In genomic region chr11:69155302-69156198, GRCh38 we compare ENCODE assay signal across 13 cellular contexts. TPM values are rescaled to one million over a fixed set of nuclear protein-coding genes. Genes with fewer than 3 reads are reported as not detected.
DNase-seq lines count a peak whose midpoint lies in the region; ATAC-seq, FAIRE-seq and TF ChIP-seq lines count a peak whose summit lies in the region.
"Had no signal": no experiment of that assay in that cellular context is flagged by ENCODE, and none has a peak within 500 bp of the region (broad histone marks: within the 10 kb centered on the region; RNA-seq: fewer than 3 reads in every experiment).

SMIM38 (plus strand) TSS chr11:69155935; CDS start chr11:69157847, 1,912 bp downstream.

- intact Hi-C loops in GM12878 (cut with micrococcal nuclease; ENCODE audit: unreplicated experiment) = no loop called here

- 23% methylated on average over 32 of the region's 32 CpGs for WGBS in GM12878 (ENCODE audit: insufficient coverage, insufficient replicate concordance, low lambda C conversion rate, missing lambda C conversion rate)

- TF ChIP-seq POLR2A in GM12878 (IDR thresholded peaks at IDR 0.05; ENCODE audit: low read depth, low read length) = peak; percentile 71

- peak within 1 kb of the TSS; percentile 76 for H3K27ac ChIP-seq in GM12878 (ENCODE audit: control insufficient read depth, insufficient read depth)

- H3K4me2 ChIP-seq in GM12878 (ENCODE audit: control insufficient read depth, insufficient read depth) = peak within 1 kb of the TSS; percentile 79

- H3K4me3 ChIP-seq in GM12878 = peak within 1 kb of the TSS; percentile 57

- H4K20me1 ChIP-seq in GM12878 (ENCODE audit: control insufficient read depth, insufficient read depth) = no peaks in the 10 kb centered on the region

- no peak for FAIRE-seq in GM12878 (lab: Jason Lieb, UNC)

- in situ Hi-C loops in GM12878 (cut with MboI) = no loop called here

- CTCF ChIA-PET in GM12878 (lab: Yijun Ruan, JAX) = interaction anchor here (0.5 to 2.7 kb wide), 8 partner anchors 11 to 515 kb away, joined by 3 to 11 read pairs (median 5); partner anchors contain the start of gene LINC01488

- SMC1A ChIA-PET in GM12878 (lab: Charles Lee; ENCODE audit: uncharacterized antibody, unreplicated experiment) = interaction anchor here (0.7 to 5.5 kb wide), 16 partner anchors 9 to 142 kb away, joined by 3 to 35 read pairs (median 3); no protein-coding TSS in a partner anchor

- H3K27ac Mint-ChIP-seq in nephron progenitor cell = peak within 1 kb of the TSS; percentile 61
- no peak within 1 kb of the TSS for H3K27ac Mint-ChIP-seq in naive thymus-derived CD8-positive, alpha-beta T cell

- TF ChIP-seq CTCF in GM12878 (IDR thresholded peaks at IDR 0.05 in 2 of 3, conservative IDR thresholded peaks at IDR 0.05 in 1 of 3; ENCODE audit: control insufficient read depth in 2 of 3, extremely low read depth in 1 of 3, insufficient read depth in 1 of 3, low read depth in 3 of 3, low read length in 3 of 3) (no peak), nephron progenitor cell (IDR thresholded peaks at IDR 0.05) (no peak)

- BruUV-seq in GM12878 (replicated peaks; lab: Mats Ljungman, UMichigan) = no TSS peak

- POLR2A ChIA-PET in GM12878 (lab: Charles Lee) = interaction anchor here (0.5 to 3.3 kb wide), 10 partner anchors 9 to 695 kb away, joined by 3 to 32 read pairs (median 5); partner anchors contain the start of gene PPP6R3
- POLR2A ChIA-PET in naive thymus-derived CD8-positive, alpha-beta T cell (lab: Charles Lee) = no interaction called here

- no peaks in the 10 kb centered on the region for H3K27me3 ChIP-seq in GM12878 (replicated peaks in 1 of 2; ENCODE audit: control insufficient read depth in 2 of 2, insufficient read depth in 2 of 2, low read length in 1 of 2)
- H3K27me3 ChIP-seq: Peyer's patch had no signal

- no peak for TF ChIP-seq RAD21 in GM12878 (IDR thresholded peaks at IDR 0.05; ENCODE audit: insufficient read depth, low read depth, low read length)

- peak; percentile 16 for DNase-seq in stimulated activated CD4-positive, alpha-beta T cell treated with anti-CD3 and anti-CD28 coated beads, Interleukin-4, amount 100 ng/mL, for 24 hours
- DNase-seq in stimulated activated CD4-positive, alpha-beta T cell treated with anti-CD3 and anti-CD28 coated beads, Interleukin-1b, Interleukin-23, amount 100 ng/mL, for 48 hours = no peak
- DNase-seq in GM12878 (ENCODE audit: low read depth, low spot score) (peak; percentile 47), nephron progenitor cell (no peak), DMS53 (lab: John Stamatoyannopoulos, UW) (no peak), SKM-1 (lab: John Stamatoyannopoulos, UW; ENCODE audit: unreplicated experiment) (no peak), NCI-H187 treated with DMSO at 0.1 percent for 48 hours (lab: John Stamatoyannopoulos, UW) (no peak)
- DNase-seq in naive thymus-derived CD8-positive, alpha-beta T cell = no peak
- DNase-seq: activated CD4-positive, CD25-positive, alpha-beta regulatory T cell; CD4-positive, alpha-beta memory T cell; NCI-H1436; Peyer's patch had no signal

- no peaks in the 10 kb centered on the region for H3K36me3 ChIP-seq in GM12878 (ENCODE audit: control insufficient read depth in 2 of 2, insufficient read depth in 2 of 2, low read length in 1 of 2)
- H3K36me3 ChIP-seq: Peyer's patch had no signal

- peak; percentile 77 for ATAC-seq in GM12878
- no peak for ATAC-seq in naive thymus-derived CD8-positive, alpha-beta T cell
- ATAC-seq: left lobe of liver had no signal

- peaks cover 5% of the 10 kb centered on the region for H3K36me3 Mint-ChIP-seq in nephron progenitor cell (ENCODE audit: low read depth)
- H3K36me3 Mint-ChIP-seq in naive thymus-derived CD8-positive, alpha-beta T cell = no peaks in the 10 kb centered on the region
- H3K36me3 Mint-ChIP-seq: CD4-positive, alpha-beta memory T cell had no signal

- H2AFZ ChIP-seq in GM12878 (ENCODE audit: control insufficient read depth, low read depth, low read length) = peak within 1 kb of the TSS; percentile 75

- H3K4me3 Mint-ChIP-seq in nephron progenitor cell = no peak within 1 kb of the TSS
- no peak within 1 kb of the TSS for H3K4me3 Mint-ChIP-seq in naive thymus-derived CD8-positive, alpha-beta T cell

- peak within 1 kb of the TSS; percentile 55 for H3K9ac ChIP-seq in GM12878 (ENCODE audit: control insufficient read depth, insufficient read depth, low read length)

- peaks cover 32% of the 10 kb centered on the region for H3K4me1 ChIP-seq in GM12878 (ENCODE audit: control insufficient read depth, insufficient read depth, low read length)

- peaks cover 5% of the 10 kb centered on the region for H3K79me2 ChIP-seq in GM12878 (ENCODE audit: control insufficient read depth, insufficient read depth, low read length)

- H3K9me3 Mint-ChIP-seq in nephron progenitor cell = peaks cover 5% of the 10 kb centered on the region
- H3K9me3 Mint-ChIP-seq in naive thymus-derived CD8-positive, alpha-beta T cell = peaks cover 0 to 4% (median 0%) of the 10 kb centered on the region in 9 donors

- H3K27me3 Mint-ChIP-seq in nephron progenitor cell (ENCODE audit: low read depth, poor library complexity) = peaks cover 20% of the 10 kb centered on the region
- peaks cover 0 to 9% (median 0%) of the 10 kb centered on the region in 5 donors for H3K27me3 Mint-ChIP-seq in naive thymus-derived CD8-positive, alpha-beta T cell

- no peaks in the 10 kb centered on the region; the same call in 2 of the 3 replicates for H3K9me3 ChIP-seq in GM12878 (replicated peaks; ENCODE audit: control insufficient read depth, insufficient read depth, low read length)
- H3K9me3 ChIP-seq: Peyer's patch had no signal

- TF ChIP-seq EP300 in GM12878 (IDR thresholded peaks at IDR 0.05; ENCODE audit: borderline replicate concordance in 1 of 2, control insufficient read depth in 1 of 2, low read depth in 2 of 2, low read length in 2 of 2) = peak in 1 of 2 experiments; percentile 53; a peak in 1 of 4 replicates

- H3K4me1 Mint-ChIP-seq in nephron progenitor cell = peaks cover 57% of the 10 kb centered on the region
- peaks cover 0 to 7% (median under 1%) of the 10 kb centered on the region in 4 donors for H3K4me1 Mint-ChIP-seq in naive thymus-derived CD8-positive, alpha-beta T cell

- RAD21 ChIA-PET in GM12878 (lab: Charles Lee; ENCODE audit: unreplicated experiment) = interaction anchor here (0.7 to 2.9 kb wide), 11 partner anchors 11 to 487 kb away, joined by 3 to 27 read pairs (median 6); no protein-coding TSS in a partner anchor

TF ChIP-seq in GM12878, 131 proteins besides CTCF, POLR2A, EP300 and RAD21 (continues in another document):
- no peak for TF ChIP-seq BCL3 (IDR thresholded peaks at IDR 0.05; ENCODE audit: borderline replicate concordance, insufficient read depth, low read depth, low read length, poor library complexity, severe bottlenecking)
- TF ChIP-seq CREB1 (IDR thresholded peaks at IDR 0.05; ENCODE audit: low read depth) = peak; percentile 71
- peak; percentile 59; the same call in 1 of the 2 replicates for TF ChIP-seq CHD2 (IDR thresholded peaks at IDR 0.05; ENCODE audit: borderline replicate concordance, low read depth, low read length)

RNA-seq across cellular contexts. Expression of gene SMIM38, which starts in this region (rescaled TPM):
- total RNA-seq in GM12878 (2013; cell fraction: nucleolus; rRNA removed) = 43.8 and 47.7 TPM in 2 replicates
- total RNA-seq in GM12878 (2014; rRNA removed) (3.8 and 5.3 TPM in 2 replicates), GM12878 (2014; rRNA removed; fragmentation: Illumina TruSeq; extraction: Trizol) (1.8 and 2.1 TPM in 2 replicates), GM12878 (2021) (2.8 and 3.5 TPM in 2 replicates)
- polyA plus RNA-seq in GM12878 (2011; ENCODE audit: low read depth) = 2.6 TPM
- polyA plus RNA-seq in GM12878 (2011; rRNA removed) (3.1 and 5.0 TPM in 2 replicates), GM12878 (2014; fragmentation: Illumina TruSeq; extraction: Trizol) (0.95 and 1.4 TPM in 2 replicates), GM12878 (2014; fragmentation: Nextera tagmentation; extraction: Ambion mirVana) (under 1 TPM in 1 of 2 experiments, not detected in 1; 0.15 TPM), GM12878 (2014; rRNA removed) (4.0 and 4.3 TPM in 2 replicates), GM12878 (2016; fragmentation: Nextera tagmentation; extraction: Ambion mirVana) (under 1 TPM; 0.21 to 0.63 TPM)
- polyA plus RNA-seq in GM12878 (2011; cell fraction: cytosol; rRNA removed) = 6.9 and 8.4 TPM in 2 replicates
- 11.2 and 17.9 TPM in 2 replicates for polyA plus RNA-seq in GM12878 (2011; cell fraction: nucleus; rRNA removed)
- 4.0 and 5.9 TPM in 2 replicates for polyA plus RNA-seq in GM12878 (2012)
- 7.4 and 15.5 TPM in 2 replicates for polyA minus RNA-seq in GM12878 (2011; rRNA and poly(A)+ RNA removed)
- 2.7 and 4.4 TPM in 2 replicates for polyA minus RNA-seq in GM12878 (2011; cell fraction: cytosol; rRNA and poly(A)+ RNA removed)
- polyA minus RNA-seq in GM12878 (2011; cell fraction: nucleus; rRNA and poly(A)+ RNA removed) = 7.4 and 7.9 TPM in 2 replicates
- total RNA-seq in naive thymus-derived CD8-positive, alpha-beta T cell = under 1 TPM; 0.36 to 0.49 TPM
- polyA plus RNA-seq in naive thymus-derived CD8-positive, alpha-beta T cell = under 1 TPM in 1 of 3 donors, not detected in 2; 0.11 TPM
- total RNA-seq: left lobe of liver had no signal
- polyA plus RNA-seq: CD4-positive, alpha-beta memory T cell had no signal

Comparison
In these comparisons a context has a peak if more than half of its experiments do, and no peak if none do; other contexts are left out.
1. DNase-seq: peak in stimulated activated CD4-positive, alpha-beta T cell treated with anti-CD3 and anti-CD28 coated beads, Interleukin-4, amount 100 ng/mL, for 24 hours (single experiment) and GM12878 (single experiment); none in stimulated activated CD4-positive, alpha-beta T cell treated with anti-CD3 and anti-CD28 coated beads, Interleukin-1b, Interleukin-23, amount 100 ng/mL, for 48 hours (single experiment), nephron progenitor cell (single experiment), DMS53 (single experiment), SKM-1 (single experiment), naive thymus-derived CD8-positive, alpha-beta T cell (0 of 10) and NCI-H187 treated with DMSO at 0.1 percent for 48 hours (single experiment).